ENCODE assay signal across 1 cellular context in the genomic region with DNA sequence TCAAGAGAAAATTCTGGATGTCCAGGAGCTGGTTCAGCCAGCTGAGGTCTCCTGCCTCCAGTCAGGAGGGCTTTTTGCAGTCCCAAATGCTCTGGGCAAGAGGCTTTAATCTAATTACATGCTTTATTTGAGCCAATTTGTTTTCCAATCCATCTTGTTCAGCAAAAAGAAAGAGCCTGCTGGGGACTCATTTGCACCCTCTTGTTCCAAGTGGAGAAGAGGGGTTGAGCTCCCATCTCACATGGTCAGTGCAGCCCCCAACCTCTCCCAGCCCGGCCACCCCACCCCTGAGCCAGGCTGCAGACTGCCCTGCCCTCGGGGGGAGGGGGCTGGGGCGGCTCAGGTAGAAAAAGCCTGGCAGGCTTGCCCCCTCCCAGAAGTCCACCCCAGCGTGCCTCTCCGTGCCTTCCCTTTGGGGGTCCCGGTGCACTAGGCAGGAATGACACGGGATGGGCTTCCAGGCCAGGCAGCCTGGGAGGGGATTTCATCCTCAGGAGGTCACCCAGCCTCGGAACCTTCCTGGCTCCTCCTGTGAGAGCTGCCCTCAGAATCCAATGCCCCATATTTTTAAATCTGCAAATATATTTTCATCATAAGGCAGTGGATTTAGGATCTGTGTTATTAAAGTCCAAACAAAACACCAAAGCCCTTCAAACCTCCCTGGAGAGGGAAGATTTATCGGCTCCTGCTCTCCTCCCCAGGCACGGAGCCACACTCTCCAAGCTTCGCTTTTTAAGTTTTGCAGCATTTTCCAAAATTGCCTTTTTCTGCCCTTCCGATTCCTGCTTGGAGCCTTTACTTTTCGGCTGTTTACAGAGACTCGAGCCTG.
TF ChIP-seq lines count a peak whose summit lies in the region.

No MANE protein-coding gene starts in this region.

TF ChIP-seq in HepG2, 621 proteins besides CTCF, POLR2A, EP300 and RAD21:
- no peak for TF ChIP-seq ZNF749 (CRISPR knock-in tag; IDR thresholded peaks at IDR 0.05; ENCODE audit: borderline replicate concordance)
